In genomic region chr22:46070722-46071450, GRCh38 we compare ENCODE assay signal across 8 cellular contexts.
DNase-seq lines count a peak whose midpoint lies in the region; FAIRE-seq and TF ChIP-seq lines count a peak whose summit lies in the region.

No MANE protein-coding gene starts in this region.

- peaks cover under 1 to 18% of the 10 kb centered on the region in 2 experiments; a peak in 1 of 3 replicates for H3K36me3 ChIP-seq in HEK293 (ENCODE audit: control insufficient read depth in 2 of 2, insufficient read depth in 1 of 2, low read length in 2 of 2)
- peaks cover 20% of the 10 kb centered on the region for H3K36me3 ChIP-seq in SJCRH30
- peaks cover 8% of the 10 kb centered on the region for H3K36me3 ChIP-seq in astrocyte (ENCODE audit: insufficient read depth, low read length)
- H3K36me3 ChIP-seq in iPS-15b (ENCODE audit: control insufficient read depth, insufficient read depth, low read length), result no peaks in the 10 kb centered on the region

- no peak for FAIRE-seq in astrocyte (lab: Jason Lieb, UNC)

- peaks cover 58% of the 10 kb centered on the region for H3K27me3 Mint-ChIP-seq in astrocyte (ENCODE audit: low read depth, unreplicated experiment)

- no peak overlapping the region for H2AFZ ChIP-seq in astrocyte (ENCODE audit: low read depth, low read length)

- peaks cover 36% of the 10 kb centered on the region for H4K20me1 ChIP-seq in astrocyte (ENCODE audit: insufficient read depth, low read length)

- no peaks in the 10 kb centered on the region for H3K9me3 ChIP-seq in HEK293 (ENCODE audit: control insufficient read depth, insufficient read depth, low read depth, low read length)
- no peaks in the 10 kb centered on the region for H3K9me3 ChIP-seq in SJCRH30 (replicated peaks)
- no peaks in the 10 kb centered on the region for H3K9me3 ChIP-seq in astrocyte (ENCODE audit: insufficient read depth, low read depth, low read length)
- H3K9me3 ChIP-seq in iPS-15b (ENCODE audit: control insufficient read depth, insufficient read depth, low read length), result no peaks in the 10 kb centered on the region

- in situ Hi-C loops in Caki2 (cut with HindIII; ENCODE audit: low pct_unique_long_range_greater_than_20kb, low sequenced_read_pairs), result no loop called here

- peak overlapping the region; percentile 99 for H3K4me3 ChIP-seq in HEK293 (ENCODE audit: low read depth, low read length)
- H3K4me3 ChIP-seq in SJCRH30, result peak overlapping the region; percentile 99
- H3K4me3 ChIP-seq in astrocyte (ENCODE audit: insufficient read depth, low read depth, low read length), result peak overlapping the region; percentile 62
- peak overlapping the region; percentile 54 for H3K4me3 ChIP-seq in iPS-15b (ENCODE audit: low read depth, low read length)
- H3K4me3 ChIP-seq in skeletal muscle cell (ENCODE audit: low read depth, low read length), result peak overlapping the region; percentile 89

- H3K4me1 Mint-ChIP-seq in astrocyte (ENCODE audit: low read depth, unreplicated experiment), result no peaks in the 10 kb centered on the region

- H3K79me2 ChIP-seq in astrocyte (ENCODE audit: insufficient read depth, low read length), result peaks cover 93% of the 10 kb centered on the region

- H3K36me3 Mint-ChIP-seq in astrocyte (ENCODE audit: low read depth, unreplicated experiment), result no peaks in the 10 kb centered on the region

- peak; percentile 72 for DNase-seq in Caki2 (ENCODE audit: low read depth)
- peak; percentile 68 to 80 for DNase-seq in SJCRH30
- no peak for DNase-seq in astrocyte (ENCODE audit: low read depth)
- no peak for DNase-seq in skeletal muscle cell (ENCODE audit: low read depth)
- DNase-seq in HPDE6-E6E7 (ENCODE audit: extremely low spot score), result no peak
- no peak for DNase-seq in GM19240 (ENCODE audit: insufficient read length, low spot score)

- H3K4me2 ChIP-seq in astrocyte (ENCODE audit: low read length), result peak overlapping the region; percentile 94

- POLR2A ChIA-PET in HEK293 (lab: Yijun Ruan, JAX), result interaction anchor here (1.2 to 3.4 kb wide), 7 partner anchors 17 to 64 kb away, joined by 3 to 42 read pairs (median 31); no protein-coding TSS in a partner anchor

- no peak overlapping the region for H3K27ac Mint-ChIP-seq in astrocyte (ENCODE audit: unreplicated experiment)

- H3K27me3 ChIP-seq in SJCRH30 (no peaks in the 10 kb centered on the region), astrocyte (ENCODE audit: insufficient read depth, low read length) (no peaks in the 10 kb centered on the region), iPS-15b (ENCODE audit: control insufficient read depth, insufficient read depth, low read length) (peaks cover 41% of the 10 kb centered on the region)

- H3K9ac ChIP-seq in astrocyte (ENCODE audit: low read length) (peak overlapping the region; percentile 96), iPS-15b (ENCODE audit: low read depth, low read length) (no peak overlapping the region)

- peak overlapping the region; percentile 100 for H3K27ac ChIP-seq in HEK293 (ENCODE audit: extremely low read depth, low read depth, low read length)
- H3K27ac ChIP-seq in SJCRH30, result peak overlapping the region; percentile 99
- H3K27ac ChIP-seq in astrocyte (ENCODE audit: low read depth, low read length), result peak overlapping the region; percentile 99

- H3K4me3 Mint-ChIP-seq in astrocyte (ENCODE audit: unreplicated experiment), result no peak overlapping the region

- TF ChIP-seq CTCF in HEK293 (tag by site-specific recombination; IDR thresholded peaks at IDR 0.05), result no peak
- no peak for TF ChIP-seq CTCF in astrocyte (IDR thresholded peaks at IDR 0.05; ENCODE audit: insufficient read depth, low read depth, low read length)

- H3K9me3 Mint-ChIP-seq in astrocyte (ENCODE audit: unreplicated experiment), result no peaks in the 10 kb centered on the region

- H3K4me1 ChIP-seq in HEK293 (ENCODE audit: control insufficient read depth, insufficient read depth, low read length), result peaks cover 20% of the 10 kb centered on the region
- H3K4me1 ChIP-seq in SJCRH30, result peaks cover 22% of the 10 kb centered on the region
- peaks cover 47% of the 10 kb centered on the region for H3K4me1 ChIP-seq in astrocyte (ENCODE audit: insufficient read depth, low read length)
- H3K4me1 ChIP-seq in iPS-15b (ENCODE audit: control insufficient read depth, insufficient read depth, low read length), result no peaks in the 10 kb centered on the region

- CTCF ChIA-PET in HEK293 (lab: Yijun Ruan, JAX), result interaction anchor here (0.6 to 3.2 kb wide), 4 partner anchors 58 to 75 kb away, joined by 3 to 14 read pairs (median 4); no protein-coding TSS in a partner anchor

TF ChIP-seq in HEK293, 187 proteins besides CTCF, POLR2A, EP300 and RAD21 (continues in another document):
- TF ChIP-seq ZNF843 (tag by site-specific recombination; IDR thresholded peaks at IDR 0.05) (no peak), ZFP41 (tag by site-specific recombination; IDR thresholded peaks at IDR 0.05; ENCODE audit: borderline replicate concordance) (no peak), ZNF677 (tag by site-specific recombination; IDR thresholded peaks at IDR 0.05) (0 out of 2 replicates have a peak, but pooled peaks have one; percentile 59), SP3 (tag by site-specific recombination; IDR thresholded peaks at IDR 0.05) (no peak), ZNF433 (tag by site-specific recombination; IDR thresholded peaks at IDR 0.05; ENCODE audit: low read depth) (no peak), PRDM4 (tag by site-specific recombination; IDR thresholded peaks at IDR 0.05) (no peak), ZNF660 (tag by site-specific recombination; IDR thresholded peaks at IDR 0.05) (0 out of 2 replicates have a peak, but pooled peaks have one; percentile 31), ZBTB10 (tag by site-specific recombination; IDR thresholded peaks at IDR 0.05) (no peak), ZNF791 (tag by site-specific recombination; IDR thresholded peaks at IDR 0.05) (no peak), ZXDB (tag by site-specific recombination; IDR thresholded peaks at IDR 0.05) (no peak), ZSCAN30 (tag by site-specific recombination; IDR thresholded peaks at IDR 0.05) (peak; percentile 68), ZNF335 (tag by site-specific recombination; conservative IDR thresholded peaks at IDR 0.05) (no peak), ZNF513 (tag by site-specific recombination; IDR thresholded peaks at IDR 0.05) (0 out of 2 replicates have a peak, but pooled peaks have one; percentile 13)

Comparison
In these comparisons a context has a peak if more than half of its experiments do, and no peak if none do; other contexts are left out.
1. DNase-seq: peak in Caki2 (single experiment) and SJCRH30 (2 of 2); none in astrocyte (single experiment), skeletal muscle cell (single experiment), HPDE6-E6E7 (single experiment) and GM19240 (single experiment).
2. Peak in every context shown above with its lines, with median percentiles within 50 percentile points of each other: H3K27ac ChIP-seq and H3K4me3 ChIP-seq.